In genomic region chr21:45293726-45294401, GRCh38 we compare ENCODE assay signal across 9 cellular contexts. TPM values are rescaled to one million over a fixed set of nuclear protein-coding genes. Genes with fewer than 3 reads are reported as not detected.
DNase-seq lines count a peak whose midpoint lies in the region; ATAC-seq and TF ChIP-seq lines count a peak whose summit lies in the region.
"Had no signal": no experiment of that assay in that cellular context is flagged by ENCODE, and none has a peak within 500 bp of the region (broad histone marks: within the 10 kb centered on the region; RNA-seq: fewer than 3 reads in every experiment).

No MANE protein-coding gene starts in this region.

- H3K9me3 ChIP-seq in cardiac muscle cell (ENCODE audit: low read depth) (no peaks in the 10 kb centered on the region), ovary (no peaks in the 10 kb centered on the region)

- no peak for TF ChIP-seq CTCF in cardiac muscle cell (IDR thresholded peaks at IDR 0.05; ENCODE audit: low read depth, low read length)
- no peak for TF ChIP-seq CTCF in ovary (IDR thresholded peaks at IDR 0.05)

- ATAC-seq in HG03039 (IDR thresholded peaks at IDR 0.05; ENCODE audit: unreplicated experiment) (no peak), GM21786 (IDR thresholded peaks at IDR 0.05; ENCODE audit: unreplicated experiment) (no peak)

- no peak overlapping the region for H3K4me3 ChIP-seq in cardiac muscle cell
- no peak overlapping the region for H3K4me3 ChIP-seq in ovary

- peak; percentile 1 for DNase-seq in stimulated activated CD4-positive, alpha-beta T cell treated with anti-CD3 and anti-CD28 coated beads, Interleukin-4, amount 100 ng/mL, for 24 hours
- DNase-seq in stimulated activated CD4-positive, alpha-beta T cell treated with anti-CD3 and anti-CD28 coated beads, Interleukin-2, amount 100 ng/mL, for 48 hours = no peak
- DNase-seq in cardiac muscle cell (ENCODE audit: low read depth in 1 of 2, low spot score in 1 of 2) (no peak), ovary (peak; percentile 64 to 83 (median 79)), SHP77 treated with DMSO at 0.1 percent for 48 hours (lab: John Stamatoyannopoulos, UW) (no peak), NCI-H1105 (lab: John Stamatoyannopoulos, UW) (no peak)
- DNase-seq: NCI-H446 treated with DMSO at 0.1 percent for 48 hours had no signal

- no peaks in the 10 kb centered on the region for H3K27me3 ChIP-seq in cardiac muscle cell
- H3K27me3 ChIP-seq in ovary = no peaks in the 10 kb centered on the region

- H3K4me1 ChIP-seq in cardiac muscle cell (ENCODE audit: low read depth) = peaks cover 35% of the 10 kb centered on the region
- H3K4me1 ChIP-seq in ovary (ENCODE audit: insufficient read depth) = peaks cover 32% of the 10 kb centered on the region

- intact Hi-C loops in ovary (cut with DNase I) = loop anchor here (1.0 to 10.0 kb wide), 4 partner anchors 111 to 145 kb away; partner anchors contain the start of gene COL18A1 (in 1 of the 4)

- H3K27ac ChIP-seq in cardiac muscle cell = peak overlapping the region; percentile 73
- peak overlapping the region; percentile 95 to 97 for H3K27ac ChIP-seq in ovary

- TF ChIP-seq EP300 in ovary (IDR thresholded peaks at IDR 0.05) = no peak

- 31 to 41% (median 37%) methylated on average over 20 to 23 of the region's 23 CpGs for WGBS in ovary, 3 donors

- TF ChIP-seq POLR2A in ovary (IDR thresholded peaks at IDR 0.05) = no peak

- no peaks in the 10 kb centered on the region for H3K36me3 ChIP-seq in cardiac muscle cell
- no peaks in the 10 kb centered on the region for H3K36me3 ChIP-seq in ovary

RNA-seq across cellular contexts. Expression of gene POFUT2, which starts 6.2 kb away (rescaled TPM):
- total RNA-seq in cardiac muscle cell (39.6 and 46.1 TPM in 2 replicates), ovary (10 to 100 TPM; 26.2 to 48.2 (median 40.1) TPM)
- polyA plus RNA-seq in cardiac muscle cell (46.8 and 50.4 TPM in 2 replicates), ovary (10 to 100 TPM; 25.7 to 52.9 TPM)

Comparison
In these comparisons a context has a peak if more than half of its experiments do, and no peak if none do; other contexts are left out.
1. DNase-seq: peak in stimulated activated CD4-positive, alpha-beta T cell treated with anti-CD3 and anti-CD28 coated beads, Interleukin-4, amount 100 ng/mL, for 24 hours (single experiment) and ovary (5 of 5); none in stimulated activated CD4-positive, alpha-beta T cell treated with anti-CD3 and anti-CD28 coated beads, Interleukin-2, amount 100 ng/mL, for 48 hours (0 of 2), cardiac muscle cell (0 of 2), SHP77 treated with DMSO at 0.1 percent for 48 hours (single experiment) and NCI-H1105 (single experiment).